In the genomic region with DNA sequence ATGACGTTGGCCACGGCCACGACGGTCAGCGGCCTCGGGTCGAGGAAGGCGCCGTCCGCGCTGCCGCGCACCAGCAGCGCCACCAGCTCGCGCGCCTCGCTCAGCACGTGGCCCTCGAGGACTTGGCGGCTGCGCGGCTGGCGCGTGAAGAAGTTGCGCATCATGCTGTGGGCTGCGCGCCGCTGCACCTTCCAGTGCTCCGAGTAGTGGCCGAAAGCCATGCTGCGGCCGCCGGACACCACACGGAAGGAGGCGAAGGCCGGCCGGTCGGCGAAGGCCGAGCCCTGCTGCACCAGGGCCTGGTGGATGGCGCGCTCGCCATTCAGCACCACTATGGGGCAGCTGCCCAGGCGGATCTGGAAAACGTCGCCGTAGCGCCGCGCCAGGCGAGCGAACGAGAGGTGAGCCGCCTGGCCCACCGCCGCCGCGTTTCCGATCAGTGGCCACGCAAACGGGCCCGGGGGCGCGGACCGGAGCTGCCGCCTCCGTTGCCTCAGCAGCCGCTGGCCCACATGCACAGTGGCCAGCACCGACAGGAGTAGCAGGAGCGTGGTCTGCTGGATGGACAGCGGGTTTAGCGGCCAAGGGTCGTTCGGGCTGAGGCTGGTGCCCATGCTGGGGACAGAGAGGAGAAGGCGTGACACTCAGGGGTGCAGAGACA, we compare ENCODE assay signal across 8 cellular contexts. TPM values are rescaled to one million over a fixed set of nuclear protein-coding genes. Genes with fewer than 3 reads are reported as not detected.
A peak's percentile ranks its signal among the peaks of the same experiment; 100 is the strongest.
DNase-seq lines count a peak whose midpoint lies in the region; ATAC-seq and TF ChIP-seq lines count a peak whose summit lies in the region.

No MANE protein-coding gene starts in this region.

- POLR2A ChIA-PET in Panc1 (lab: Charles Lee), result interaction anchor here (1.4 kb wide), 1 partner anchor 23 kb away, joined by 4 read pairs; no protein-coding TSS in a partner anchor

- H3K9me3 ChIP-seq in Panc1 (ENCODE audit: control insufficient read depth, insufficient read depth, low read depth, low read length) (no peaks in the 10 kb centered on the region), muscle layer of duodenum (ENCODE audit: control insufficient read depth in 1 of 2, low read length in 2 of 2) (no peaks in the 10 kb centered on the region)

- intact Hi-C loops in Panc1 (cut with micrococcal nuclease; ENCODE audit: unreplicated experiment), result loop anchor here (5.0 kb wide), 1 partner anchor 93 kb away; no protein-coding TSS in a partner anchor

- TF ChIP-seq CTCF in AG10803 (conservative IDR thresholded peaks at IDR 0.05; ENCODE audit: low read length), result no peak
- no peak; the same call in 1 of the 2 replicates for TF ChIP-seq CTCF in Panc1 (IDR thresholded peaks at IDR 0.05)

- ATAC-seq in Panc1, result peak; percentile 1
- no peak for ATAC-seq in GM18498 (IDR thresholded peaks at IDR 0.05; ENCODE audit: unreplicated experiment)

- H3K4me3 ChIP-seq in AG10803 (ENCODE audit: low read length), result peak overlapping the region; percentile 69
- peak overlapping the region; percentile 58 to 77 for H3K4me3 ChIP-seq in Panc1 (ENCODE audit: low read depth in 2 of 2, low read length in 2 of 2)
- H3K4me3 ChIP-seq in muscle layer of duodenum (ENCODE audit: low read depth in 1 of 2, low read length in 2 of 2), result peak overlapping the region; percentile 59 to 68

- DNase-seq in AG10803 (ENCODE audit: low read depth) (peak; percentile 39), Panc1 (ENCODE audit: low read depth, low spot score) (no peak), erythroblast (lab: John Stamatoyannopoulos, UW) (peak; percentile 41 to 49), NCI-H2171 treated with DMSO at 0.1 percent for 48 hours (lab: John Stamatoyannopoulos, UW) (no peak), EL (no peak), NCI-H446 (lab: John Stamatoyannopoulos, UW) (no peak)

- H3K27me3 ChIP-seq in Panc1 (ENCODE audit: control insufficient read depth, insufficient read depth, low read length) (no peaks in the 10 kb centered on the region), muscle layer of duodenum (ENCODE audit: low read depth, low read length) (peaks cover 5% of the 10 kb centered on the region)

- no peak for TF ChIP-seq POLR2A in erythroblast (IDR thresholded peaks at IDR 0.05; ENCODE audit: low read length)

- H3K27ac ChIP-seq in Panc1 (ENCODE audit: low read length) (peak overlapping the region; percentile 92), muscle layer of duodenum (ENCODE audit: low read length) (no peak overlapping the region)

- H3K4me1 ChIP-seq in Panc1 (ENCODE audit: control insufficient read depth, insufficient read depth, low read length), result peaks cover 39% of the 10 kb centered on the region
- peaks cover 0 to 39% of the 10 kb centered on the region in 2 donors for H3K4me1 ChIP-seq in muscle layer of duodenum (ENCODE audit: control insufficient read depth in 1 of 2, insufficient read depth in 2 of 2, low read length in 2 of 2)

- in situ Hi-C loops in Panc1 (cut with HindIII; ENCODE audit: low pct_unique_long_range_greater_than_20kb, low sequenced_read_pairs), result no loop called here

- H3K36me3 ChIP-seq in Panc1 (ENCODE audit: control insufficient read depth, insufficient read depth, low read length), result peaks cover 4% of the 10 kb centered on the region; the same call in 1 of the 2 replicates
- H3K36me3 ChIP-seq in muscle layer of duodenum (ENCODE audit: control insufficient read depth in 1 of 2, insufficient read depth in 2 of 2, low read length in 2 of 2), result peaks cover 7 to 9% of the 10 kb centered on the region in 2 donors

- CTCF ChIA-PET in Panc1 (lab: Charles Lee), result interaction anchor here (0.5 to 2.2 kb wide), 2 partner anchors 32 to 84 kb away, joined by 4 to 34 read pairs; no protein-coding TSS in a partner anchor

- BruUV-seq in Panc1 (replicated peaks; lab: Mats Ljungman, UMichigan), result no TSS peak

RNA-seq across cellular contexts. Expression of a gene that starts 1.0 kb away (rescaled TPM):
- 86.7 TPM for total RNA-seq in Panc1 (2021; ENCODE audit: unreplicated experiment)
- polyA plus RNA-seq in Panc1 (2012; ENCODE audit: insufficient read length), result 142 TPM

Comparison
In these comparisons a context has a peak if more than half of its experiments do, and no peak if none do; other contexts are left out.
1. DNase-seq: peak in AG10803 (single experiment) and erythroblast (2 of 2); none in Panc1 (single experiment), NCI-H2171 treated with DMSO at 0.1 percent for 48 hours (single experiment), EL (single experiment) and NCI-H446 (0 of 2).
2. Peak in every context shown above with its lines, with median percentiles within 50 percentile points of each other: H3K4me3 ChIP-seq.